11 cellular contexts compared by ENCODE assay signal in genomic region chr12:89983622-89984021, GRCh38.
DNase-seq lines count a peak whose midpoint lies in the region; ATAC-seq, FAIRE-seq and TF ChIP-seq lines count a peak whose summit lies in the region.
"Had no signal": no experiment of that assay in that cellular context is flagged by ENCODE, and none has a peak within 500 bp of the region (broad histone marks: within the 10 kb centered on the region; RNA-seq: fewer than 3 reads in every experiment).

No MANE protein-coding gene starts in this region.

- no peaks in the 10 kb centered on the region for H3K9me3 ChIP-seq in OCI-LY7 (ENCODE audit: low read length)
- no peaks in the 10 kb centered on the region for H3K9me3 ChIP-seq in GM12878 (replicated peaks; ENCODE audit: control insufficient read depth, insufficient read depth, low read length)
- no peaks in the 10 kb centered on the region for H3K9me3 ChIP-seq in upper lobe of right lung
- H3K9me3 ChIP-seq in spleen, result no peaks in the 10 kb centered on the region
- H3K9me3 ChIP-seq: A549 had no signal

- H3K79me2 ChIP-seq in OCI-LY7 (ENCODE audit: insufficient read depth, low read depth, low read length) (no peaks in the 10 kb centered on the region), GM12878 (ENCODE audit: control insufficient read depth, insufficient read depth, low read length) (no peaks in the 10 kb centered on the region)

- H3K9ac ChIP-seq in GM12878 (ENCODE audit: control insufficient read depth, insufficient read depth, low read length), result no peak overlapping the region

- no peak overlapping the region for H3K4me2 ChIP-seq in OCI-LY7 (ENCODE audit: low read length)
- no peak overlapping the region for H3K4me2 ChIP-seq in GM12878 (ENCODE audit: control insufficient read depth, insufficient read depth)
- H3K4me2 ChIP-seq: A549 had no signal

- H3K4me1 ChIP-seq in OCI-LY7 (ENCODE audit: insufficient read depth, low read length, poor library complexity, severe bottlenecking) (no peaks in the 10 kb centered on the region), GM12878 (ENCODE audit: control insufficient read depth, insufficient read depth, low read length) (no peaks in the 10 kb centered on the region), upper lobe of right lung (peaks cover 2% of the 10 kb centered on the region), spleen (no peaks in the 10 kb centered on the region)
- H3K4me1 ChIP-seq: A549 had no signal

- RAD21 ChIA-PET in GM12878 (lab: Charles Lee; ENCODE audit: unreplicated experiment), result interaction anchor here (0.6 kb wide), 1 partner anchor 22 kb away, joined by 3 read pairs; no protein-coding TSS in a partner anchor

- TF ChIP-seq RAD21 in GM12878 (IDR thresholded peaks at IDR 0.05; ENCODE audit: insufficient read depth, low read depth, low read length), result no peak

- FAIRE-seq in GM12878 (lab: Jason Lieb, UNC), result peak; percentile 41
- FAIRE-seq: GM18507 had no signal

- H2AFZ ChIP-seq in OCI-LY7 (ENCODE audit: low read length) (no peak overlapping the region), GM12878 (ENCODE audit: control insufficient read depth, low read depth, low read length) (no peak overlapping the region)

- no peaks in the 10 kb centered on the region for H3K27me3 ChIP-seq in GM12878 (replicated peaks in 1 of 2; ENCODE audit: control insufficient read depth in 2 of 2, insufficient read depth in 2 of 2, low read length in 1 of 2)
- no peaks in the 10 kb centered on the region for H3K27me3 ChIP-seq in upper lobe of right lung
- no peaks in the 10 kb centered on the region for H3K27me3 ChIP-seq in spleen (replicated peaks in 1 of 7)

- TF ChIP-seq EP300 in GM12878 (IDR thresholded peaks at IDR 0.05; ENCODE audit: borderline replicate concordance in 1 of 2, control insufficient read depth in 1 of 2, low read depth in 2 of 2, low read length in 2 of 2), result no peak

- BruUV-seq in OCI-LY7 (replicated peaks; lab: Mats Ljungman, UMichigan) (no TSS peak), GM12878 (replicated peaks; lab: Mats Ljungman, UMichigan) (no TSS peak)

- WGBS in GM12878 (ENCODE audit: insufficient coverage, insufficient replicate concordance, low lambda C conversion rate, missing lambda C conversion rate), result 96% methylated on average over 1 of the region's 1 CpG
- 91 to 97% (median 93%) methylated on average over 1 of the region's 1 CpG for WGBS in spleen, 5 donors

- ATAC-seq in GM12878 (peak; percentile 61), upper lobe of right lung (peak; percentile 19)
- ATAC-seq: A549, HCT116 had no signal

- CTCF ChIA-PET in OCI-LY7 (lab: Charles Lee; ENCODE audit: unreplicated experiment), result no interaction called here
- CTCF ChIA-PET in GM12878 (lab: Yijun Ruan, JAX), result interaction anchor here (0.8 to 1.5 kb wide), 2 partner anchors 8 to 13 kb away, joined by 3 to 4 read pairs; no protein-coding TSS in a partner anchor

- in situ Hi-C loops in GM12878 (cut with MboI), result no loop called here

- POLR2A ChIA-PET in OCI-LY7 (lab: Charles Lee), result interaction anchor here (0.9 to 2.3 kb wide), 4 partner anchors 8 to 217 kb away, joined by 3 to 8 read pairs (median 4); no protein-coding TSS in a partner anchor
- POLR2A ChIA-PET in GM12878 (lab: Charles Lee), result no interaction called here

- H4K20me1 ChIP-seq in OCI-LY7 (ENCODE audit: insufficient read depth, low read length) (no peaks in the 10 kb centered on the region), GM12878 (ENCODE audit: control insufficient read depth, insufficient read depth) (no peaks in the 10 kb centered on the region)

- TF ChIP-seq CTCF in OCI-LY7 (conservative IDR thresholded peaks at IDR 0.05; ENCODE audit: low read length), result no peak
- TF ChIP-seq CTCF in GM12878 (IDR thresholded peaks at IDR 0.05 in 2 of 3, conservative IDR thresholded peaks at IDR 0.05 in 1 of 3; ENCODE audit: control insufficient read depth in 2 of 3, extremely low read depth in 1 of 3, insufficient read depth in 1 of 3, low read depth in 3 of 3, low read length in 3 of 3), result no peak
- TF ChIP-seq CTCF in upper lobe of right lung (IDR thresholded peaks at IDR 0.05), result no peak
- no peak for TF ChIP-seq CTCF in spleen (IDR thresholded peaks at IDR 0.05 in 8 of 11, conservative IDR thresholded peaks at IDR 0.05 in 3 of 11)

- SMC1A ChIA-PET in GM12878 (lab: Charles Lee; ENCODE audit: uncharacterized antibody, unreplicated experiment), result interaction anchor here (1.2 to 2.5 kb wide), 2 partner anchors 13 to 18 kb away, joined by 3 to 5 read pairs; no protein-coding TSS in a partner anchor

- no peak overlapping the region for H3K4me3 ChIP-seq in OCI-LY7 (ENCODE audit: low read depth, low read length, poor library complexity, severe bottlenecking)
- no peak overlapping the region for H3K4me3 ChIP-seq in GM12878
- H3K4me3 ChIP-seq in upper lobe of right lung, result no peak overlapping the region
- H3K4me3 ChIP-seq in spleen, result no peak overlapping the region
- H3K4me3 ChIP-seq: A549 had no signal

- H3K27ac ChIP-seq in OCI-LY7 (ENCODE audit: low read depth, low read length, poor library complexity, severe bottlenecking), result no peak overlapping the region
- H3K27ac ChIP-seq in GM12878 (ENCODE audit: control insufficient read depth, insufficient read depth), result no peak overlapping the region
- no peak overlapping the region for H3K27ac ChIP-seq in upper lobe of right lung
- H3K27ac ChIP-seq in spleen, result no peak overlapping the region
- H3K27ac ChIP-seq: A549 had no signal

- H3K36me3 ChIP-seq in OCI-LY7 (ENCODE audit: insufficient read depth, low read length) (no peaks in the 10 kb centered on the region), GM12878 (ENCODE audit: control insufficient read depth in 2 of 2, insufficient read depth in 2 of 2, low read length in 1 of 2) (no peaks in the 10 kb centered on the region), upper lobe of right lung (no peaks in the 10 kb centered on the region), spleen (no peaks in the 10 kb centered on the region)

- peak; percentile 13 for DNase-seq in MV-4-11 (lab: John Stamatoyannopoulos, UW)
- DNase-seq in OCI-LY7 (ENCODE audit: low spot score), result peak; percentile 20
- DNase-seq in GM12878 (ENCODE audit: low read depth, low spot score), result no peak
- DNase-seq in upper lobe of right lung, result no peak
- no peak for DNase-seq in NCI-H1436 treated with DMSO at 0.1 percent for 48 hours (lab: John Stamatoyannopoulos, UW)
- no peak for DNase-seq in spleen
- no peak for DNase-seq in stimulated activated CD4-positive, alpha-beta T cell treated with anti-CD3 and anti-CD28 coated beads, Interleukin-2, amount 100 ng/mL, for 24 hours
- DNase-seq: CD8-positive, alpha-beta memory T cell had no signal

- H3K9me2 ChIP-seq in OCI-LY7 (ENCODE audit: insufficient read depth, low read length), result no peaks in the 10 kb centered on the region

- no peak for TF ChIP-seq POLR2A in GM12878 (IDR thresholded peaks at IDR 0.05; ENCODE audit: low read depth, low read length)
- TF ChIP-seq POLR2A in spleen (IDR thresholded peaks at IDR 0.05), result no peak

- intact Hi-C loops in OCI-LY7 (cut with micrococcal nuclease; ENCODE audit: unreplicated experiment) (no loop called here), GM12878 (cut with micrococcal nuclease; ENCODE audit: unreplicated experiment) (no loop called here), upper lobe of right lung (cut with DNase I) (no loop called here), spleen (cut with DNase I; ENCODE audit: low total_unique reads) (no loop called here)

TF ChIP-seq in GM12878, 131 proteins besides CTCF, POLR2A, EP300 and RAD21:
- TF ChIP-seq PML (IDR thresholded peaks at IDR 0.05; ENCODE audit: low read length) (no peak), ZBTB4 (CRISPR knock-in tag; IDR thresholded peaks at IDR 0.05) (no peak), CHD4 (IDR thresholded peaks at IDR 0.05) (no peak)

Comparison
In these comparisons a context has a peak if more than half of its experiments do, and no peak if none do; other contexts are left out.
1. DNase-seq: peak in MV-4-11 (single experiment) and OCI-LY7 (single experiment); none in GM12878 (single experiment), upper lobe of right lung (single experiment), NCI-H1436 treated with DMSO at 0.1 percent for 48 hours (single experiment), spleen (single experiment) and stimulated activated CD4-positive, alpha-beta T cell treated with anti-CD3 and anti-CD28 coated beads, Interleukin-2, amount 100 ng/mL, for 24 hours (0 of 2).